1 cellular context compared by ENCODE assay signal in the genomic region with DNA sequence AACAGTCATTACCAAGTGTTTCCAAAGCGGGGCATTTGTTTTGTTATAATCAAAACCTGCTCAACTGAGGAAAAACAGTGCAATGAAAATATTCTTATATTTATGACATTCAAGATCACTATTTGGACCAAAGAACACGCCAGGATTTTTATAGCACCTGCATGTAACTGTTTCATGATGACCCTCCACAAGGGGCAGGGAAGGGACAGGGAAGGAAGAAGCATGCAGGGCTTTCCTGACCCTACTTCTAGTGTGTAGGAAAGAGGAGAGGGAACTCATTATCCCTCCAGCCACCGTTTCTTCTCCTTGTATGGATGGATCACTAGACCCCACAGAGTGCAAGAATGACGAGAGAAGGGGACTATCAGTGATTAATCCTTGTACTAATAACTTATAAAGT.
TF ChIP-seq lines count a peak whose summit lies in the region.

No MANE protein-coding gene starts in this region.

TF ChIP-seq in GM23338, 12 proteins besides CTCF, POLR2A, EP300 and RAD21 (continued from another document):
- TF ChIP-seq, protein P1, sequence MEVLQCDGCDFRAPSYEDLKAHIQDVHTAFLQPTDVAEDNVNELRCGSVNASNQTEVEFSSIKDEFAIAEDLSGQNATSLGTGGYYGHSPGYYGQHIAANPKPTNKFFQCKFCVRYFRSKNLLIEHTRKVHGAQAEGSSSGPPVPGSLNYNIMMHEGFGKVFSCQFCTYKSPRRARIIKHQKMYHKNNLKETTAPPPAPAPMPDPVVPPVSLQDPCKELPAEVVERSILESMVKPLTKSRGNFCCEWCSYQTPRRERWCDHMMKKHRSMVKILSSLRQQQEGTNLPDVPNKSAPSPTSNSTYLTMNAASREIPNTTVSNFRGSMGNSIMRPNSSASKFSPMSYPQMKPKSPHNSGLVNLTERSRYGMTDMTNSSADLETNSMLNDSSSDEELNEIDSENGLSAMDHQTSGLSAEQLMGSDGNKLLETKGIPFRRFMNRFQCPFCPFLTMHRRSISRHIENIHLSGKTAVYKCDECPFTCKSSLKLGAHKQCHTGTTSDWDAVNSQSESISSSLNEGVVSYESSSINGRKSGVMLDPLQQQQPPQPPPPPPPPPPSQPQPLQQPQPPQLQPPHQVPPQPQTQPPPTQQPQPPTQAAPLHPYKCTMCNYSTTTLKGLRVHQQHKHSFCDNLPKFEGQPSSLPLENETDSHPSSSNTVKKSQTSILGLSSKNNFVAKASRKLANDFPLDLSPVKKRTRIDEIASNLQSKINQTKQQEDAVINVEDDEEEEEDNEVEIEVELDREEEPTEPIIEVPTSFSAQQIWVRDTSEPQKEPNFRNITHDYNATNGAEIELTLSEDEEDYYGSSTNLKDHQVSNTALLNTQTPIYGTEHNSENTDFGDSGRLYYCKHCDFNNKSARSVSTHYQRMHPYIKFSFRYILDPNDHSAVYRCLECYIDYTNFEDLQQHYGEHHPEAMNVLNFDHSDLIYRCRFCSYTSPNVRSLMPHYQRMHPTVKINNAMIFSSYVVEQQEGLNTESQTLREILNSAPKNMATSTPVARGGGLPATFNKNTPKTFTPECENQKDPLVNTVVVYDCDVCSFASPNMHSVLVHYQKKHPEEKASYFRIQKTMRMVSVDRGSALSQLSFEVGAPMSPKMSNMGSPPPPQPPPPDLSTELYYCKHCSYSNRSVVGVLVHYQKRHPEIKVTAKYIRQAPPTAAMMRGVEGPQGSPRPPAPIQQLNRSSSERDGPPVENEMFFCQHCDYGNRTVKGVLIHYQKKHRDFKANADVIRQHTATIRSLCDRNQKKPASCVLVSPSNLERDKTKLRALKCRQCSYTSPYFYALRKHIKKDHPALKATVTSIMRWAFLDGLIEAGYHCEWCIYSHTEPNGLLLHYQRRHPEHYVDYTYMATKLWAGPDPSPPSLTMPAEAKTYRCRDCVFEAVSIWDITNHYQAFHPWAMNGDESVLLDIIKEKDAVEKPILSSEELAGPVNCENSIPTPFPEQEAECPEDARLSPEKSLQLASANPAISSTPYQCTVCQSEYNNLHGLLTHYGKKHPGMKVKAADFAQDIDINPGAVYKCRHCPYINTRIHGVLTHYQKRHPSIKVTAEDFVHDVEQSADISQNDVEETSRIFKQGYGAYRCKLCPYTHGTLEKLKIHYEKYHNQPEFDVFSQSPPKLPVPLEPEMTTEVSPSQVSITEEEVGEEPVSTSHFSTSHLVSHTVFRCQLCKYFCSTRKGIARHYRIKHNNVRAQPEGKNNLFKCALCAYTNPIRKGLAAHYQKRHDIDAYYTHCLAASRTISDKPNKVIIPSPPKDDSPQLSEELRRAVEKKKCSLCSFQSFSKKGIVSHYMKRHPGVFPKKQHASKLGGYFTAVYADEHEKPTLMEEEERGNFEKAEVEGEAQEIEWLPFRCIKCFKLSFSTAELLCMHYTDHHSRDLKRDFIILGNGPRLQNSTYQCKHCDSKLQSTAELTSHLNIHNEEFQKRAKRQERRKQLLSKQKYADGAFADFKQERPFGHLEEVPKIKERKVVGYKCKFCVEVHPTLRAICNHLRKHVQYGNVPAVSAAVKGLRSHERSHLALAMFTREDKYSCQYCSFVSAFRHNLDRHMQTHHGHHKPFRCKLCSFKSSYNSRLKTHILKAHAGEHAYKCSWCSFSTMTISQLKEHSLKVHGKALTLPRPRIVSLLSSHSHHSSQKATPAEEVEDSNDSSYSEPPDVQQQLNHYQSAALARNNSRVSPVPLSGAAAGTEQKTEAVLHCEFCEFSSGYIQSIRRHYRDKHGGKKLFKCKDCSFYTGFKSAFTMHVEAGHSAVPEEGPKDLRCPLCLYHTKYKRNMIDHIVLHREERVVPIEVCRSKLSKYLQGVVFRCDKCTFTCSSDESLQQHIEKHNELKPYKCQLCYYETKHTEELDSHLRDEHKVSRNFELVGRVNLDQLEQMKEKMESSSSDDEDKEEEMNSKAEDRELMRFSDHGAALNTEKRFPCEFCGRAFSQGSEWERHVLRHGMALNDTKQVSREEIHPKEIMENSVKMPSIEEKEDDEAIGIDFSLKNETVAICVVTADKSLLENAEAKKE (CRISPR knock-in tag; IDR thresholded peaks at IDR 0.05) = no peak
- no peak for TF ChIP-seq POLR2AphosphoS5 (IDR thresholded peaks at IDR 0.05; ENCODE audit: low read depth)
- TF ChIP-seq EZH2phosphoT487 (IDR thresholded peaks at IDR 0.05; ENCODE audit: unreplicated experiment) = no peak
- TF ChIP-seq ZNF331 (CRISPR knock-in tag; IDR thresholded peaks at IDR 0.05; ENCODE audit: low read depth) = no peak
- no peak for TF ChIP-seq NANOG (IDR thresholded peaks at IDR 0.05; ENCODE audit: borderline replicate concordance)
- TF ChIP-seq, protein P2, sequence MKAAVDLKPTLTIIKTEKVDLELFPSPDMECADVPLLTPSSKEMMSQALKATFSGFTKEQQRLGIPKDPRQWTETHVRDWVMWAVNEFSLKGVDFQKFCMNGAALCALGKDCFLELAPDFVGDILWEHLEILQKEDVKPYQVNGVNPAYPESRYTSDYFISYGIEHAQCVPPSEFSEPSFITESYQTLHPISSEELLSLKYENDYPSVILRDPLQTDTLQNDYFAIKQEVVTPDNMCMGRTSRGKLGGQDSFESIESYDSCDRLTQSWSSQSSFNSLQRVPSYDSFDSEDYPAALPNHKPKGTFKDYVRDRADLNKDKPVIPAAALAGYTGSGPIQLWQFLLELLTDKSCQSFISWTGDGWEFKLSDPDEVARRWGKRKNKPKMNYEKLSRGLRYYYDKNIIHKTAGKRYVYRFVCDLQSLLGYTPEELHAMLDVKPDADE (IDR thresholded peaks at IDR 0.05) = no peak
- no peak for TF ChIP-seq STAT1 (IDR thresholded peaks at IDR 0.05; ENCODE audit: unreplicated experiment)
- no peak for TF ChIP-seq EZH2 (IDR thresholded peaks at IDR 0.05; ENCODE audit: low read depth, unreplicated experiment)
- no peak for TF ChIP-seq ZNF114 (CRISPR knock-in tag; IDR thresholded peaks at IDR 0.05)
